In the genomic region with DNA sequence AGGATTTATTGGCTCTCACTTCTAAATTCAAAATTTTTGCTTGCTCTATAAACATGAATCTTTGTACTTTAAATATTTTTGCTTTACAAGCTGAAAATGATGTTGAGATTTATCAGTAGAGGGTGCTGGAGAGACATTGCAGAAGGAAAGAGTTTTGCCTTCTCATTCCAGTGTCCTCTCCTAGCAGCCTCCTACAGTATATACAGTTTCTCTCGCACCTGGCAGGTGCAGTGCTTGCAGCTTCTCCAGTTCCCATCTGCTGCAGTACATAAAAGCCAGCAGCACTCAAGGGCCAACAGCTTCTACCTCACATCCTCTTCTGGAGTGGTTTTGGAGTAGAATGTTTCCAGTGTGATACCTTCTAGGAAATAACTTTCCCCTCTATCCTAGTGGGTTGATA, we compare ENCODE assay signal across 1 cellular context.
TF ChIP-seq lines count a peak whose summit lies in the region.

No MANE protein-coding gene starts in this region.

TF ChIP-seq in liver, 16 proteins besides CTCF, POLR2A, EP300 and RAD21 (continued from another document):
- TF ChIP-seq GABPA (IDR thresholded peaks at IDR 0.05 in 1 of 2, conservative IDR thresholded peaks at IDR 0.05 in 1 of 2) (no peak), HNF4G (IDR thresholded peaks at IDR 0.05) (no peak), RXRA (IDR thresholded peaks at IDR 0.05) (no peak), YY1 (IDR thresholded peaks at IDR 0.05) (no peak), HNF4A (conservative IDR thresholded peaks at IDR 0.05) (no peak), JUND (IDR thresholded peaks at IDR 0.05) (no peak), FOXA2 (IDR thresholded peaks at IDR 0.05) (no peak), FOXA1 (IDR thresholded peaks at IDR 0.05) (no peak), NR2F2 (IDR thresholded peaks at IDR 0.05) (no peak), SP1 (IDR thresholded peaks at IDR 0.05) (no peak)
- TF ChIP-seq, protein P1, sequence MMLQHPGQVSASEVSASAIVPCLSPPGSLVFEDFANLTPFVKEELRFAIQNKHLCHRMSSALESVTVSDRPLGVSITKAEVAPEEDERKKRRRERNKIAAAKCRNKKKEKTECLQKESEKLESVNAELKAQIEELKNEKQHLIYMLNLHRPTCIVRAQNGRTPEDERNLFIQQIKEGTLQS (IDR thresholded peaks at IDR 0.05) = no peak
- TF ChIP-seq, protein P2, sequence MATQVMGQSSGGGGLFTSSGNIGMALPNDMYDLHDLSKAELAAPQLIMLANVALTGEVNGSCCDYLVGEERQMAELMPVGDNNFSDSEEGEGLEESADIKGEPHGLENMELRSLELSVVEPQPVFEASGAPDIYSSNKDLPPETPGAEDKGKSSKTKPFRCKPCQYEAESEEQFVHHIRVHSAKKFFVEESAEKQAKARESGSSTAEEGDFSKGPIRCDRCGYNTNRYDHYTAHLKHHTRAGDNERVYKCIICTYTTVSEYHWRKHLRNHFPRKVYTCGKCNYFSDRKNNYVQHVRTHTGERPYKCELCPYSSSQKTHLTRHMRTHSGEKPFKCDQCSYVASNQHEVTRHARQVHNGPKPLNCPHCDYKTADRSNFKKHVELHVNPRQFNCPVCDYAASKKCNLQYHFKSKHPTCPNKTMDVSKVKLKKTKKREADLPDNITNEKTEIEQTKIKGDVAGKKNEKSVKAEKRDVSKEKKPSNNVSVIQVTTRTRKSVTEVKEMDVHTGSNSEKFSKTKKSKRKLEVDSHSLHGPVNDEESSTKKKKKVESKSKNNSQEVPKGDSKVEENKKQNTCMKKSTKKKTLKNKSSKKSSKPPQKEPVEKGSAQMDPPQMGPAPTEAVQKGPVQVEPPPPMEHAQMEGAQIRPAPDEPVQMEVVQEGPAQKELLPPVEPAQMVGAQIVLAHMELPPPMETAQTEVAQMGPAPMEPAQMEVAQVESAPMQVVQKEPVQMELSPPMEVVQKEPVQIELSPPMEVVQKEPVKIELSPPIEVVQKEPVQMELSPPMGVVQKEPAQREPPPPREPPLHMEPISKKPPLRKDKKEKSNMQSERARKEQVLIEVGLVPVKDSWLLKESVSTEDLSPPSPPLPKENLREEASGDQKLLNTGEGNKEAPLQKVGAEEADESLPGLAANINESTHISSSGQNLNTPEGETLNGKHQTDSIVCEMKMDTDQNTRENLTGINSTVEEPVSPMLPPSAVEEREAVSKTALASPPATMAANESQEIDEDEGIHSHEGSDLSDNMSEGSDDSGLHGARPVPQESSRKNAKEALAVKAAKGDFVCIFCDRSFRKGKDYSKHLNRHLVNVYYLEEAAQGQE (IDR thresholded peaks at IDR 0.05) = no peak
